In genomic region chr5:61801174-61801573, GRCh38 we compare ENCODE assay signal across 27 cellular contexts.
"Had no signal": no experiment of that assay in that cellular context is flagged by ENCODE, and none has a peak within 500 bp of the region (broad histone marks: within the 10 kb centered on the region; RNA-seq: fewer than 3 reads in every experiment).

No MANE protein-coding gene starts in this region.

- H3K4me3 ChIP-seq: ascending aorta, body of pancreas, SK-N-MC had no signal

- H3K9ac ChIP-seq: KMS-11 had no signal

- H3K27me3 ChIP-seq: ascending aorta, body of pancreas had no signal

- H3K27me3 Mint-ChIP-seq: activated naive CD8-positive, alpha-beta T cell treated with anti-CD3 and anti-CD28 coated beads, Interleukin-2, amount 50 U/mL, for 24 hours had no signal

- H3K4me2 ChIP-seq: KMS-11 had no signal

- FAIRE-seq: bronchial epithelial cell had no signal

- H3K27ac Mint-ChIP-seq: activated CD4-positive, alpha-beta T cell treated with anti-CD3 and anti-CD28 coated beads for 36 hours; activated CD8-positive, alpha-beta memory T cell treated with anti-CD3 and anti-CD28 coated beads, Interleukin-2, amount 10 ng/mL, durations not matched to agents 7 days and 5 days; activated naive CD4-positive, alpha-beta T cell treated with anti-CD3 and anti-CD28 coated beads, Interleukin-2, amount 50 U/mL, for 72 hours; activated naive CD8-positive, alpha-beta T cell treated with anti-CD3 and anti-CD28 coated beads, Interleukin-2, amount 50 U/mL, for 24 hours; T-cell had no signal

- H3K36me3 Mint-ChIP-seq: activated CD8-positive, alpha-beta memory T cell treated with anti-CD3 and anti-CD28 coated beads, Interleukin-2, amount 10 ng/mL, durations not matched to agents 7 days and 5 days; activated naive CD4-positive, alpha-beta T cell treated with anti-CD3 and anti-CD28 coated beads, Interleukin-2, amount 50 U/mL, for 72 hours; T-cell had no signal

- H3K27ac ChIP-seq: ascending aorta, body of pancreas, KMS-11, SK-N-MC, VCaP had no signal

- H3K9me3 Mint-ChIP-seq: activated naive CD4-positive, alpha-beta T cell treated with anti-CD3 and anti-CD28 coated beads, Interleukin-2, amount 50 U/mL, for 72 hours; activated naive CD8-positive, alpha-beta T cell treated with anti-CD3 and anti-CD28 coated beads, Interleukin-2, amount 50 U/mL, for 24 hours; activated T-cell treated with anti-CD3 and anti-CD28 coated beads, Interleukin-2, amount 50 U/mL, for 4 hours; T-cell had no signal

- H3K4me3 Mint-ChIP-seq: activated CD4-positive, alpha-beta T cell treated with anti-CD3 and anti-CD28 coated beads for 36 hours; activated CD8-positive, alpha-beta memory T cell treated with anti-CD3 and anti-CD28 coated beads, Interleukin-2, amount 10 ng/mL, durations not matched to agents 7 days and 5 days; activated naive CD8-positive, alpha-beta T cell treated with anti-CD3 and anti-CD28 coated beads, Interleukin-2, amount 50 U/mL, for 24 hours; activated T-cell treated with anti-CD3 and anti-CD28 coated beads, Interleukin-2, amount 50 U/mL, for 4 hours; T-cell had no signal

- DNase-seq: activated CD4-positive, alpha-beta T cell treated with anti-CD3 and anti-CD28 coated beads for 36 hours; activated CD8-positive, alpha-beta memory T cell treated with anti-CD3 and anti-CD28 coated beads, Interleukin-2, amount 10 ng/mL, durations not matched to agents 7 days and 5 days; activated effector memory CD4-positive, alpha-beta T cell treated with anti-CD3 and anti-CD28 coated beads, Interleukin-2, amount 50 U/mL, for 16 hours; activated naive CD4-positive, alpha-beta T cell treated with Interleukin-2 at 50 U/mL for 16 hours; activated naive CD8-positive, alpha-beta T cell treated with anti-CD3 and anti-CD28 coated beads, Interleukin-2, amount 50 U/mL, for 24 hours; activated T-cell treated with anti-CD3 and anti-CD28 coated beads, Interleukin-2, amount 50 U/mL, for 4 hours; amniotic stem cell; body of pancreas; central memory CD4-positive, alpha-beta T cell; NCI-H1092; NCI-H1436; NCI-H1694 treated with DMSO at 0.1 percent for 48 hours; NCI-H2171 treated with DMSO at 0.1 percent for 48 hours; NCI-H226; NCI-H510A; NCI-H526 treated with DMSO at 0.1 percent for 48 hours; OCI-M1; RPMI8226; T-cell had no signal

- ATAC-seq: activated CD4-positive, alpha-beta T cell treated with anti-CD3 and anti-CD28 coated beads for 36 hours; activated CD8-positive, alpha-beta memory T cell treated with anti-CD3 and anti-CD28 coated beads, Interleukin-2, amount 10 ng/mL, durations not matched to agents 7 days and 5 days; activated naive CD4-positive, alpha-beta T cell treated with anti-CD3 and anti-CD28 coated beads, Interleukin-2, amount 50 U/mL, for 72 hours; activated naive CD8-positive, alpha-beta T cell treated with anti-CD3 and anti-CD28 coated beads, Interleukin-2, amount 50 U/mL, for 24 hours; activated T-cell treated with anti-CD3 and anti-CD28 coated beads, Interleukin-2, amount 50 U/mL, for 4 hours; body of pancreas; Panc1; Right ventricle myocardium inferior; T-cell had no signal

- H3K4me1 ChIP-seq: ascending aorta, body of pancreas had no signal

- H3K9me3 ChIP-seq: ascending aorta, body of pancreas had no signal

- H3K36me3 ChIP-seq: ascending aorta had no signal

- H3K4me1 Mint-ChIP-seq: activated CD4-positive, alpha-beta T cell treated with anti-CD3 and anti-CD28 coated beads for 36 hours; activated CD8-positive, alpha-beta memory T cell treated with anti-CD3 and anti-CD28 coated beads, Interleukin-2, amount 10 ng/mL, durations not matched to agents 7 days and 5 days; activated naive CD8-positive, alpha-beta T cell treated with anti-CD3 and anti-CD28 coated beads, Interleukin-2, amount 50 U/mL, for 24 hours; T-cell had no signal
